ENCODE assay signal across 1 cellular context in genomic region chr7:27148776-27149641, GRCh38.
TF ChIP-seq lines count a peak whose summit lies in the region.

No MANE protein-coding gene starts in this region.

TF ChIP-seq in H1, 55 proteins besides CTCF, POLR2A, EP300 and RAD21:
- TF ChIP-seq EZH2 (IDR thresholded peaks at IDR 0.05; ENCODE audit: low read depth, low read length, severe bottlenecking) (peak; percentile 86), CREB1 (IDR thresholded peaks at IDR 0.05) (no peak), SAP30 (IDR thresholded peaks at IDR 0.05; ENCODE audit: insufficient read depth, insufficient replicate concordance, low read length) (no peak), SUZ12 (IDR thresholded peaks at IDR 0.05; ENCODE audit: low read length) (peak; percentile 92), RXRA (IDR thresholded peaks at IDR 0.05; ENCODE audit: insufficient read depth, low read depth, low read length) (no peak), JUND (IDR thresholded peaks at IDR 0.05; ENCODE audit: low read length) (no peak)
TF ChIP-seq in H1: peak in this region for 2.
